In genomic region chr17:39775075-39775474, GRCh38 we compare ENCODE assay signal across 10 cellular contexts. TPM values are rescaled to one million over a fixed set of nuclear protein-coding genes. Genes with fewer than 3 reads are reported as not detected.
A peak's percentile ranks its signal among the peaks of the same experiment; 100 is the strongest.
DNase-seq lines count a peak whose midpoint lies in the region; ATAC-seq and TF ChIP-seq lines count a peak whose summit lies in the region.
"Had no signal": no experiment of that assay in that cellular context is flagged by ENCODE, and none has a peak within 500 bp of the region (broad histone marks: within the 10 kb centered on the region; RNA-seq: fewer than 3 reads in every experiment).

No MANE protein-coding gene starts in this region.

- WGBS in hepatocyte (ENCODE audit: low lambda C conversion rate, missing lambda C conversion rate) = 95% methylated on average over 3 of the region's 3 CpGs

- H3K4me3 Mint-ChIP-seq in activated naive CD8-positive, alpha-beta T cell treated with anti-CD3 and anti-CD28 coated beads, Interleukin-2, amount 50 U/mL, for 24 hours = peak overlapping the region; percentile 80
- peak overlapping the region; percentile 44 to 86 for H3K4me3 Mint-ChIP-seq in stimulated activated naive B cell treated with anti-CD40 and anti-IgM and Interleukin-4, amounts not matched to agents 10 μg/mL and 1 μg/mL and 100 μg/mL, for 72 hours

- H3K27me3 ChIP-seq in right atrium auricular region (peaks cover 4% of the 10 kb centered on the region in 2 donors), dorsolateral prefrontal cortex (peaks cover 0 to 31% (median 0%) of the 10 kb centered on the region in 45 donors), hepatocyte (no peaks in the 10 kb centered on the region)

- no peaks in the 10 kb centered on the region for H3K27me3 Mint-ChIP-seq in activated naive CD8-positive, alpha-beta T cell treated with anti-CD3 and anti-CD28 coated beads, Interleukin-2, amount 50 U/mL, for 24 hours
- H3K27me3 Mint-ChIP-seq in stimulated activated naive B cell treated with anti-CD40 and anti-IgM and Interleukin-4, amounts not matched to agents 10 μg/mL and 1 μg/mL and 100 μg/mL, for 72 hours = no peaks in the 10 kb centered on the region

- H3K4me2 ChIP-seq in hepatocyte = no peak overlapping the region

- H3K27ac ChIP-seq in right atrium auricular region (no peak overlapping the region), dorsolateral prefrontal cortex (peak overlapping the region in 5 of 59 donors; percentile 5 to 82 (median 35)), hepatocyte (no peak overlapping the region)

- H2AFZ ChIP-seq in hepatocyte = no peak overlapping the region

- H3K4me3 ChIP-seq in right atrium auricular region (no peak overlapping the region), dorsolateral prefrontal cortex (no peak overlapping the region), hepatocyte (no peak overlapping the region)

- H3K79me2 ChIP-seq in hepatocyte = no peaks in the 10 kb centered on the region

- no peak for TF ChIP-seq CTCF in right atrium auricular region (IDR thresholded peaks at IDR 0.05)
- TF ChIP-seq CTCF in dorsolateral prefrontal cortex (IDR thresholded peaks at IDR 0.05 in 54 of 56, conservative IDR thresholded peaks at IDR 0.05 in 2 of 56; ENCODE audit: low read depth in 1 of 56, partially characterized antibody in 56 of 56) = no peak
- no peak for TF ChIP-seq CTCF in hepatocyte (IDR thresholded peaks at IDR 0.05; ENCODE audit: poor library complexity)

- H3K4me1 ChIP-seq in right atrium auricular region = no peaks in the 10 kb centered on the region
- no peaks in the 10 kb centered on the region for H3K4me1 ChIP-seq in hepatocyte (ENCODE audit: insufficient read depth)

- H3K9me3 ChIP-seq in right atrium auricular region (no peaks in the 10 kb centered on the region), hepatocyte (ENCODE audit: low read depth) (no peaks in the 10 kb centered on the region)

- no peaks in the 10 kb centered on the region for H3K9me3 Mint-ChIP-seq in activated naive CD8-positive, alpha-beta T cell treated with anti-CD3 and anti-CD28 coated beads, Interleukin-2, amount 50 U/mL, for 24 hours
- peaks cover 0 to 3% of the 10 kb centered on the region in 2 donors for H3K9me3 Mint-ChIP-seq in stimulated activated naive B cell treated with anti-CD40 and anti-IgM and Interleukin-4, amounts not matched to agents 10 μg/mL and 1 μg/mL and 100 μg/mL, for 72 hours

- H3K36me3 ChIP-seq in right atrium auricular region (no peaks in the 10 kb centered on the region), hepatocyte (replicated peaks; ENCODE audit: insufficient read depth, low read depth) (no peaks in the 10 kb centered on the region)

- DNase-seq in activated CD4-positive, CD25-positive, alpha-beta regulatory T cell (lab: John Stamatoyannopoulos, UW) = no peak
- DNase-seq in NAMALWA (ENCODE audit: low spot score) = peak; percentile 43
- DNase-seq in activated naive CD8-positive, alpha-beta T cell treated with anti-CD3 and anti-CD28 coated beads, Interleukin-2, amount 50 U/mL, for 24 hours = no peak
- no peak for DNase-seq in stimulated activated naive B cell treated with anti-CD40 and anti-IgM and Interleukin-4, amounts not matched to agents 10 μg/mL and 1 μg/mL and 100 μg/mL, for 72 hours
- DNase-seq in right atrium auricular region (ENCODE audit: low spot score) = no peak
- DNase-seq in dorsolateral prefrontal cortex = no peak
- DNase-seq in hepatocyte (ENCODE audit: low spot score) = no peak
- DNase-seq: 8988T, mesendoderm had no signal

- peak; percentile 5 to 13 for ATAC-seq in activated CD4-positive, CD25-positive, alpha-beta regulatory T cell treated with anti-CD3 and anti-CD28 coated beads, Interleukin-2, amount 50 U/mL, for 24 hours
- ATAC-seq in activated naive CD8-positive, alpha-beta T cell treated with anti-CD3 and anti-CD28 coated beads, Interleukin-2, amount 50 U/mL, for 24 hours = peak; percentile 15
- ATAC-seq in stimulated activated naive B cell treated with anti-CD40 and anti-IgM and Interleukin-4, amounts not matched to agents 10 μg/mL and 1 μg/mL and 100 μg/mL, for 72 hours (replicated peaks) = peak; percentile 12 to 28

- H3K36me3 Mint-ChIP-seq in activated naive CD8-positive, alpha-beta T cell treated with anti-CD3 and anti-CD28 coated beads, Interleukin-2, amount 50 U/mL, for 24 hours (ENCODE audit: low read depth) = peaks cover 62% of the 10 kb centered on the region
- peaks cover 49 to 69% of the 10 kb centered on the region in 2 donors for H3K36me3 Mint-ChIP-seq in stimulated activated naive B cell treated with anti-CD40 and anti-IgM and Interleukin-4, amounts not matched to agents 10 μg/mL and 1 μg/mL and 100 μg/mL, for 72 hours

- no peaks in the 10 kb centered on the region for H4K20me1 ChIP-seq in hepatocyte (ENCODE audit: insufficient read depth, poor library complexity, severe bottlenecking)

- peaks cover 93% of the 10 kb centered on the region for H3K4me1 Mint-ChIP-seq in activated naive CD8-positive, alpha-beta T cell treated with anti-CD3 and anti-CD28 coated beads, Interleukin-2, amount 50 U/mL, for 24 hours
- peaks cover 43 to 85% of the 10 kb centered on the region in 2 donors for H3K4me1 Mint-ChIP-seq in stimulated activated naive B cell treated with anti-CD40 and anti-IgM and Interleukin-4, amounts not matched to agents 10 μg/mL and 1 μg/mL and 100 μg/mL, for 72 hours

- H3K9me2 ChIP-seq in hepatocyte (replicated peaks; ENCODE audit: insufficient read depth) = no peaks in the 10 kb centered on the region

- intact Hi-C loops in dorsolateral prefrontal cortex (cut with DNase I) = no loop called here

- peak overlapping the region; percentile 87 for H3K27ac Mint-ChIP-seq in activated naive CD8-positive, alpha-beta T cell treated with anti-CD3 and anti-CD28 coated beads, Interleukin-2, amount 50 U/mL, for 24 hours
- H3K27ac Mint-ChIP-seq in stimulated activated naive B cell treated with anti-CD40 and anti-IgM and Interleukin-4, amounts not matched to agents 10 μg/mL and 1 μg/mL and 100 μg/mL, for 72 hours = peak overlapping the region; percentile 93

RNA-seq across cellular contexts. Expression of gene GRB7, which starts 37.3 kb away (rescaled TPM):
- 1 to 10 TPM; 3.4 to 5.8 TPM for total RNA-seq in right atrium auricular region
- total RNA-seq in dorsolateral prefrontal cortex = 1 to 10 TPM in 99 of 120 experiments, under 1 TPM in 20, not detected in 1; 0.31 to 8.2 (median 1.8) TPM
- 19.0 and 22.8 TPM in 2 replicates for total RNA-seq in hepatocyte
- 29.4 and 29.7 TPM in 2 replicates for polyA plus RNA-seq in hepatocyte

RNA-seq across cellular contexts. Expression of gene MIEN1, which starts 44.7 kb away (rescaled TPM):
- total RNA-seq in right atrium auricular region (10 to 100 TPM; 77.5 to 77.8 TPM), dorsolateral prefrontal cortex (10 to 100 TPM; 37.4 to 67.6 (median 52.1) TPM), hepatocyte (37.2 and 72.6 TPM in 2 replicates)
- polyA plus RNA-seq in hepatocyte = 129 and 133 TPM in 2 replicates
